Comparison of ENCODE assay signal across 1 cellular context in the genomic region with DNA sequence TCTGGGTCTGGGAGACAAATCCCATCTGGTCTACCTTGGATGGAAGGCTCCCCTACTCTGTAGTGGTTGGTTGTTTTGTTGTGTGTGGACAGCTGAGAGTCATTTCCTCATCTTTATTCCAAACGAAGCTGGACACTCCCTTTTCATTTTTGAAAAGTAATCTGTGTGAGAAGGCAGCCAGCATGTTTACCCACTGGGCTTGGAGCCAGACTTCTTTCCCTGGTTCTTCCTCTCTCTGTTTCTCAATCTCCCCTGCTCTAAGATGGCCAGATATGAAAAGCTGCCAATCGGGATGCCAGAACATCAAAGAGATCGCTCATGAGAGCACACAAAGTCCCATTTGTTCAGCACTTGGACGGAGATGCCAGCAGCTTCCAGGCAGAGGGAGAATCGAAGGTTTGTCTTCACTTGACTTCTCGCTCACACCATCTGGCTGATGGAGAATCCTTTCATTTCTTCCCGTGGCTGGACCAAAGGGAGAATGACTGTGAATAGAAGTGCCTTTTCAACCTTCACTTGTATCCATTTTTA.
TF ChIP-seq lines count a peak whose summit lies in the region.

No MANE protein-coding gene starts in this region.

TF ChIP-seq in HepG2, 621 proteins besides CTCF, POLR2A, EP300 and RAD21 (continued from another document and continues in another):
- TF ChIP-seq, protein P1, sequence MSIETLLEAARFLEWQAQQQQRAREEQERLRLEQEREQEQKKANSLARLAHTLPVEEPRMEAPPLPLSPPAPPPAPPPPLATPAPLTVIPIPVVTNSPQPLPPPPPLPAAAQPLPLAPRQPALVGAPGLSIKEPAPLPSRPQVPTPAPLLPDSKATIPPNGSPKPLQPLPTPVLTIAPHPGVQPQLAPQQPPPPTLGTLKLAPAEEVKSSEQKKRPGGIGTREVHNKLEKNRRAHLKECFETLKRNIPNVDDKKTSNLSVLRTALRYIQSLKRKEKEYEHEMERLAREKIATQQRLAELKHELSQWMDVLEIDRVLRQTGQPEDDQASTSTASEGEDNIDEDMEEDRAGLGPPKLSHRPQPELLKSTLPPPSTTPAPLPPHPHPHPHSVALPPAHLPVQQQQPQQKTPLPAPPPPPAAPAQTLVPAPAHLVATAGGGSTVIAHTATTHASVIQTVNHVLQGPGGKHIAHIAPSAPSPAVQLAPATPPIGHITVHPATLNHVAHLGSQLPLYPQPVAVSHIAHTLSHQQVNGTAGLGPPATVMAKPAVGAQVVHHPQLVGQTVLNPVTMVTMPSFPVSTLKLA (IDR thresholded peaks at IDR 0.05): no peak
- peak; percentile 98 for TF ChIP-seq HMG20A (CRISPR knock-in tag; IDR thresholded peaks at IDR 0.05; ENCODE audit: borderline replicate concordance)
- peak; percentile 64; the same call in 1 of the 2 replicates for TF ChIP-seq ZHX1 (CRISPR knock-in tag; IDR thresholded peaks at IDR 0.05; ENCODE audit: low read depth)
- TF ChIP-seq MTA1 (CRISPR knock-in tag; IDR thresholded peaks at IDR 0.05; ENCODE audit: borderline replicate concordance): peak; percentile 75; the same call in 1 of the 2 replicates
- peak; percentile 94 for TF ChIP-seq RXRB (CRISPR knock-in tag; IDR thresholded peaks at IDR 0.05; ENCODE audit: borderline replicate concordance)
- no peak for TF ChIP-seq DMTF1 (CRISPR knock-in tag; IDR thresholded peaks at IDR 0.05)
- TF ChIP-seq RFXAP (CRISPR knock-in tag; IDR thresholded peaks at IDR 0.05; ENCODE audit: borderline replicate concordance): peak; percentile 89; the same call in 1 of the 2 replicates
- TF ChIP-seq CREB3 (CRISPR knock-in tag; IDR thresholded peaks at IDR 0.05): no peak
- TF ChIP-seq SIN3A (IDR thresholded peaks at IDR 0.05; ENCODE audit: borderline replicate concordance, low read depth, low read length): no peak
- TF ChIP-seq, protein P2, sequence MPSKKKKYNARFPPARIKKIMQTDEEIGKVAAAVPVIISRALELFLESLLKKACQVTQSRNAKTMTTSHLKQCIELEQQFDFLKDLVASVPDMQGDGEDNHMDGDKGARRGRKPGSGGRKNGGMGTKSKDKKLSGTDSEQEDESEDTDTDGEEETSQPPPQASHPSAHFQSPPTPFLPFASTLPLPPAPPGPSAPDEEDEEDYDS (CRISPR knock-in tag; IDR thresholded peaks at IDR 0.05): peak; percentile 84; the same call in 1 of the 2 replicates
- no peak for TF ChIP-seq ZFAT (CRISPR knock-in tag; conservative IDR thresholded peaks at IDR 0.05)
- no peak for TF ChIP-seq CREB1 (IDR thresholded peaks at IDR 0.05)
- peak; percentile 86 for TF ChIP-seq CREB1 (CRISPR knock-in tag; IDR thresholded peaks at IDR 0.05)
- TF ChIP-seq SRF (IDR thresholded peaks at IDR 0.05; ENCODE audit: low read depth, low read length): no peak
- no peak for TF ChIP-seq RARG (CRISPR knock-in tag; IDR thresholded peaks at IDR 0.05; ENCODE audit: low read depth)
- no peak for TF ChIP-seq ZBTB49 (CRISPR knock-in tag; IDR thresholded peaks at IDR 0.05; ENCODE audit: borderline replicate concordance)
- TF ChIP-seq ZNF552 (CRISPR knock-in tag; IDR thresholded peaks at IDR 0.05; ENCODE audit: borderline replicate concordance): no peak
- TF ChIP-seq, protein P3, sequence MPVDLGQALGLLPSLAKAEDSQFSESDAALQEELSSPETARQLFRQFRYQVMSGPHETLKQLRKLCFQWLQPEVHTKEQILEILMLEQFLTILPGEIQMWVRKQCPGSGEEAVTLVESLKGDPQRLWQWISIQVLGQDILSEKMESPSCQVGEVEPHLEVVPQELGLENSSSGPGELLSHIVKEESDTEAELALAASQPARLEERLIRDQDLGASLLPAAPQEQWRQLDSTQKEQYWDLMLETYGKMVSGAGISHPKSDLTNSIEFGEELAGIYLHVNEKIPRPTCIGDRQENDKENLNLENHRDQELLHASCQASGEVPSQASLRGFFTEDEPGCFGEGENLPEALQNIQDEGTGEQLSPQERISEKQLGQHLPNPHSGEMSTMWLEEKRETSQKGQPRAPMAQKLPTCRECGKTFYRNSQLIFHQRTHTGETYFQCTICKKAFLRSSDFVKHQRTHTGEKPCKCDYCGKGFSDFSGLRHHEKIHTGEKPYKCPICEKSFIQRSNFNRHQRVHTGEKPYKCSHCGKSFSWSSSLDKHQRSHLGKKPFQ (CRISPR knock-in tag; IDR thresholded peaks at IDR 0.05; ENCODE audit: insufficient replicate concordance): peak; percentile 61
- TF ChIP-seq ETV5 (CRISPR knock-in tag; IDR thresholded peaks at IDR 0.05; ENCODE audit: borderline replicate concordance): peak; percentile 92
- no peak for TF ChIP-seq ZKSCAN5 (CRISPR knock-in tag; IDR thresholded peaks at IDR 0.05)
- TF ChIP-seq MAFG (CRISPR knock-in tag; IDR thresholded peaks at IDR 0.05): no peak
- TF ChIP-seq, protein P4, sequence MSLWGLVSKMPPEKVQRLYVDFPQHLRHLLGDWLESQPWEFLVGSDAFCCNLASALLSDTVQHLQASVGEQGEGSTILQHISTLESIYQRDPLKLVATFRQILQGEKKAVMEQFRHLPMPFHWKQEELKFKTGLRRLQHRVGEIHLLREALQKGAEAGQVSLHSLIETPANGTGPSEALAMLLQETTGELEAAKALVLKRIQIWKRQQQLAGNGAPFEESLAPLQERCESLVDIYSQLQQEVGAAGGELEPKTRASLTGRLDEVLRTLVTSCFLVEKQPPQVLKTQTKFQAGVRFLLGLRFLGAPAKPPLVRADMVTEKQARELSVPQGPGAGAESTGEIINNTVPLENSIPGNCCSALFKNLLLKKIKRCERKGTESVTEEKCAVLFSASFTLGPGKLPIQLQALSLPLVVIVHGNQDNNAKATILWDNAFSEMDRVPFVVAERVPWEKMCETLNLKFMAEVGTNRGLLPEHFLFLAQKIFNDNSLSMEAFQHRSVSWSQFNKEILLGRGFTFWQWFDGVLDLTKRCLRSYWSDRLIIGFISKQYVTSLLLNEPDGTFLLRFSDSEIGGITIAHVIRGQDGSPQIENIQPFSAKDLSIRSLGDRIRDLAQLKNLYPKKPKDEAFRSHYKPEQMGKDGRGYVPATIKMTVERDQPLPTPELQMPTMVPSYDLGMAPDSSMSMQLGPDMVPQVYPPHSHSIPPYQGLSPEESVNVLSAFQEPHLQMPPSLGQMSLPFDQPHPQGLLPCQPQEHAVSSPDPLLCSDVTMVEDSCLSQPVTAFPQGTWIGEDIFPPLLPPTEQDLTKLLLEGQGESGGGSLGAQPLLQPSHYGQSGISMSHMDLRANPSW (CRISPR knock-in tag; IDR thresholded peaks at IDR 0.05; ENCODE audit: borderline replicate concordance): peak; percentile 96
- TF ChIP-seq TBL1XR1 (IDR thresholded peaks at IDR 0.05; ENCODE audit: borderline replicate concordance, low read length, partially characterized antibody): no peak
- peak; percentile 59 for TF ChIP-seq FOXP1 (IDR thresholded peaks at IDR 0.05)
- peak; percentile 78 for TF ChIP-seq FOXP1 (CRISPR knock-in tag; IDR thresholded peaks at IDR 0.05)
- no peak for TF ChIP-seq MAFK (conservative IDR thresholded peaks at IDR 0.05 in 1 of 2, IDR thresholded peaks at IDR 0.05 in 1 of 2; ENCODE audit: low read length in 2 of 2)
- TF ChIP-seq FUBP1 (CRISPR knock-in tag; IDR thresholded peaks at IDR 0.05; ENCODE audit: borderline replicate concordance): no peak
- TF ChIP-seq ZNF451 (CRISPR knock-in tag; IDR thresholded peaks at IDR 0.05): 0 out of 2 replicates have a peak, but pooled peaks have one; percentile 57
- TF ChIP-seq KDM5A (IDR thresholded peaks at IDR 0.05; ENCODE audit: borderline replicate concordance, low read length): peak; percentile 19; the same call in 1 of the 2 replicates
- TF ChIP-seq HNF4G (IDR thresholded peaks at IDR 0.05; ENCODE audit: borderline replicate concordance, low read depth, low read length): peak; percentile 73; the same call in 1 of the 2 replicates
- TF ChIP-seq HNF4G (CRISPR knock-in tag; IDR thresholded peaks at IDR 0.05; ENCODE audit: borderline replicate concordance, low read depth): peak; percentile 76; the same call in 1 of the 2 replicates
- peak in 1 of 2 experiments; percentile 49; a peak in 1 of 4 replicates for TF ChIP-seq HMGXB4 (CRISPR knock-in tag; IDR thresholded peaks at IDR 0.05; ENCODE audit: borderline replicate concordance in 1 of 2, low read depth in 1 of 2)
- TF ChIP-seq MXI1 (IDR thresholded peaks at IDR 0.05; ENCODE audit: borderline replicate concordance, low read depth, low read length): no peak; the same call in 2 of the 3 replicates
- peak; percentile 61 for TF ChIP-seq SKI (IDR thresholded peaks at IDR 0.05; ENCODE audit: partially characterized antibody)
- peak; percentile 87 for TF ChIP-seq ZMYM2 (CRISPR knock-in tag; IDR thresholded peaks at IDR 0.05)
- TF ChIP-seq CC2D1A (CRISPR knock-in tag; IDR thresholded peaks at IDR 0.05): no peak
- TF ChIP-seq TBX2 (CRISPR knock-in tag; IDR thresholded peaks at IDR 0.05; ENCODE audit: borderline replicate concordance): peak; percentile 98
- TF ChIP-seq SPEN (CRISPR knock-in tag; IDR thresholded peaks at IDR 0.05; ENCODE audit: low read depth): peak; percentile 58; the same call in 1 of the 2 replicates
